In the genomic region with DNA sequence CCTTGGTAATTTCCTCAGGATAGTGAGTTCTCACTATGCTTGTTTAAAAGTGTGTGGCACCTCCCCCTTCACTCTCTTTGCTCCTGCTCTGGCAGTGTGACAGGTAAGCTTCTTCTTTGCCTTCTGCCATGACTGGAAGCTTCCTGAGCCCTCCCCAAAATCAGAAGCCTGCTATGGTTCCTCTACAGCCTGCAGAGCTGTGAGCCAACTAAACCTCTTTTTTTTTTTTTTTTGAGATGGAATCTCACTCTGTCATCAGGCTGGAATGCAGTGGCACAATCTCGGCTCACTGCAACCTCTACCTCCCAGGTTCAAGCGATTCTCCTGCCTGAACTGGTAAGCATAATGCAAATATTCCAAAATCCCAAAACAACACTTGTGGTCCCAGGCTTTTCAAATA, we compare ENCODE assay signal across 11 cellular contexts.
DNase-seq lines count a peak whose midpoint lies in the region; ATAC-seq and TF ChIP-seq lines count a peak whose summit lies in the region.
"Had no signal": no experiment of that assay in that cellular context is flagged by ENCODE, and none has a peak within 500 bp of the region (broad histone marks: within the 10 kb centered on the region; RNA-seq: fewer than 3 reads in every experiment).

No MANE protein-coding gene starts in this region.

- peak overlapping the region; percentile 60 for H3K27ac Mint-ChIP-seq in GM23338
- H3K27ac Mint-ChIP-seq in WTC11 = no peak overlapping the region

- no peaks in the 10 kb centered on the region for H3K9me2 ChIP-seq in GM23338 (ENCODE audit: insufficient read depth)

- H2AFZ ChIP-seq in GM23338 = no peak overlapping the region
- H2AFZ ChIP-seq in trophoblast cell (ENCODE audit: insufficient read depth, low read length, poor library complexity) = no peak overlapping the region

- H3K4me2 ChIP-seq in GM23338 (no peak overlapping the region), trophoblast cell (ENCODE audit: low read length) (peak overlapping the region; percentile 46)

- CTCF ChIA-PET in WTC11 (lab: Charles Lee) = interaction anchor here (0.7 kb wide), 1 partner anchor 148 kb away, joined by 4 read pairs; no protein-coding TSS in a partner anchor

- no peaks in the 10 kb centered on the region for H3F3A ChIP-seq in GM23338 (replicated peaks; ENCODE audit: low read depth)

- H3K36me3 Mint-ChIP-seq in GM23338 (ENCODE audit: low read depth) = no peaks in the 10 kb centered on the region
- H3K36me3 Mint-ChIP-seq in WTC11 = no peaks in the 10 kb centered on the region

- H2BK120ac ChIP-seq in trophoblast cell (ENCODE audit: insufficient read depth, low read length, poor library complexity) = peak overlapping the region; percentile 97

- peaks cover 5% of the 10 kb centered on the region for H3K27me3 Mint-ChIP-seq in GM23338 (ENCODE audit: insufficient read depth, low read depth, poor library complexity)
- H3K27me3 Mint-ChIP-seq in WTC11 (ENCODE audit: low read depth) = no peaks in the 10 kb centered on the region

- POLR2A ChIA-PET in WTC11 (lab: Charles Lee) = interaction anchor here (0.7 kb wide), 1 partner anchor 80 kb away, joined by 3 read pairs; a partner anchor contains a TSS

- no peak overlapping the region for H4K12ac ChIP-seq in trophoblast cell (ENCODE audit: low read depth, low read length)

- H3K79me2 ChIP-seq in GM23338 (replicated peaks; ENCODE audit: insufficient read depth) (no peaks in the 10 kb centered on the region), trophoblast cell (ENCODE audit: control insufficient read depth, insufficient read depth, low read length, poor library complexity) (peaks cover 2% of the 10 kb centered on the region)

- no peaks in the 10 kb centered on the region for H4K20me1 ChIP-seq in GM23338 (replicated peaks; ENCODE audit: insufficient read depth)

- H2AK5ac ChIP-seq in trophoblast cell (ENCODE audit: low read length) = no peak overlapping the region

- H3K9me3 Mint-ChIP-seq in GM23338 (no peaks in the 10 kb centered on the region), WTC11 (no peaks in the 10 kb centered on the region)
- H3K9me3 Mint-ChIP-seq: neural crest cell had no signal

- ATAC-seq in GM23338 = peak; percentile 64
- peak; percentile 61 for ATAC-seq in WTC11
- ATAC-seq in HG02571 (IDR thresholded peaks at IDR 0.05; ENCODE audit: unreplicated experiment) = no peak
- no peak for ATAC-seq in GM21360 (IDR thresholded peaks at IDR 0.05; ENCODE audit: unreplicated experiment)

- H3K9ac ChIP-seq in trophoblast cell (ENCODE audit: low read length) = no peak overlapping the region

- H3K27ac ChIP-seq in GM23338 (ENCODE audit: low read depth) (no peak overlapping the region), trophoblast cell (ENCODE audit: low read depth, low read length) (peak overlapping the region; percentile 76)

- no peak overlapping the region for H3K14ac ChIP-seq in trophoblast cell (ENCODE audit: low read length)

- DNase-seq in GM23338 (ENCODE audit: low spot score) (peak; percentile 27), WTC11 (ENCODE audit: low spot score) (no peak), fibroblast of pulmonary artery (ENCODE audit: low read depth) (peak; percentile 36), trophoblast cell (peak; percentile 35 to 67), NCI-H2107 treated with DMSO at 0.1 percent for 48 hours (lab: John Stamatoyannopoulos, UW; ENCODE audit: unreplicated experiment) (no peak), NAMALWA (ENCODE audit: low spot score) (no peak)
- DNase-seq: activated naive CD4-positive, alpha-beta T cell treated with Interleukin-2 at 50 U/mL for 16 hours; left cardiac atrium had no signal

- peak overlapping the region; percentile 25 for H2BK5ac ChIP-seq in trophoblast cell (ENCODE audit: low read depth, low read length, poor library complexity)

- WGBS in trophoblast cell (ENCODE audit: extremely low coverage, insufficient coverage, insufficient read length) = no CpG with 5 or more reads among the region's 2 CpGs

- H4K8ac ChIP-seq in trophoblast cell (ENCODE audit: low read depth, low read length) = no peak overlapping the region

- TF ChIP-seq CTCF in GM23338 (conservative IDR thresholded peaks at IDR 0.05; ENCODE audit: low read depth in 2 of 2) = no peak
- no peak for TF ChIP-seq CTCF in WTC11 (IDR thresholded peaks at IDR 0.05)
- TF ChIP-seq CTCF in fibroblast of pulmonary artery (IDR thresholded peaks at IDR 0.05; ENCODE audit: low read length, missing control alignments) = no peak

- no peaks in the 10 kb centered on the region for H3K36me3 ChIP-seq in GM23338 (ENCODE audit: insufficient read depth)
- no peaks in the 10 kb centered on the region for H3K36me3 ChIP-seq in trophoblast cell (ENCODE audit: control insufficient read depth in 1 of 2, insufficient read depth in 2 of 2, low read length in 2 of 2)

- H3K9me3 ChIP-seq in trophoblast cell (ENCODE audit: insufficient read depth, low read depth, low read length) = no peaks in the 10 kb centered on the region

- H4K91ac ChIP-seq in trophoblast cell (ENCODE audit: low read depth, low read length) = peak overlapping the region; percentile 45

- no peak overlapping the region for H3K4ac ChIP-seq in trophoblast cell (ENCODE audit: low read depth, low read length)

- peak overlapping the region; percentile 3 for H2BK12ac ChIP-seq in trophoblast cell (ENCODE audit: low read length)

- H3K4me1 ChIP-seq in GM23338 (ENCODE audit: insufficient read depth) = peaks cover 2% of the 10 kb centered on the region
- H3K4me1 ChIP-seq in trophoblast cell (ENCODE audit: control insufficient read depth in 1 of 2, insufficient read depth in 2 of 2, low read length in 2 of 2) = peaks cover 35 to 37% of the 10 kb centered on the region in 2 experiments

- no peak overlapping the region for H3K18ac ChIP-seq in trophoblast cell (ENCODE audit: low read length)

- no peak overlapping the region for H3K23ac ChIP-seq in trophoblast cell (ENCODE audit: low read length)

- peaks cover 37% of the 10 kb centered on the region for H3K79me1 ChIP-seq in trophoblast cell (ENCODE audit: low read length)

- no peaks in the 10 kb centered on the region for H3K27me3 ChIP-seq in GM23338 (ENCODE audit: insufficient read depth)
- H3K27me3 ChIP-seq in trophoblast cell (ENCODE audit: insufficient read depth, low read length) = no peaks in the 10 kb centered on the region

- H3K4me3 Mint-ChIP-seq in GM23338 (no peak overlapping the region), WTC11 (no peak overlapping the region)
- H3K4me3 Mint-ChIP-seq: neural crest cell had no signal

- peaks cover 18% of the 10 kb centered on the region for H3K4me1 Mint-ChIP-seq in GM23338
- H3K4me1 Mint-ChIP-seq in WTC11 = peaks cover 24% of the 10 kb centered on the region

- H3K4me3 ChIP-seq in GM23338 (no peak overlapping the region), fibroblast of pulmonary artery (replicated peaks; ENCODE audit: low read depth, low read length) (no peak overlapping the region), trophoblast cell (ENCODE audit: low read depth, low read length) (no peak overlapping the region)

TF ChIP-seq in GM23338, 12 proteins besides CTCF, POLR2A, EP300 and RAD21 (continues in another document):
- TF ChIP-seq, protein P1, sequence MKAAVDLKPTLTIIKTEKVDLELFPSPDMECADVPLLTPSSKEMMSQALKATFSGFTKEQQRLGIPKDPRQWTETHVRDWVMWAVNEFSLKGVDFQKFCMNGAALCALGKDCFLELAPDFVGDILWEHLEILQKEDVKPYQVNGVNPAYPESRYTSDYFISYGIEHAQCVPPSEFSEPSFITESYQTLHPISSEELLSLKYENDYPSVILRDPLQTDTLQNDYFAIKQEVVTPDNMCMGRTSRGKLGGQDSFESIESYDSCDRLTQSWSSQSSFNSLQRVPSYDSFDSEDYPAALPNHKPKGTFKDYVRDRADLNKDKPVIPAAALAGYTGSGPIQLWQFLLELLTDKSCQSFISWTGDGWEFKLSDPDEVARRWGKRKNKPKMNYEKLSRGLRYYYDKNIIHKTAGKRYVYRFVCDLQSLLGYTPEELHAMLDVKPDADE (IDR thresholded peaks at IDR 0.05) = no peak

TF ChIP-seq in WTC11, 78 proteins besides CTCF, POLR2A, EP300 and RAD21:
- no peak for TF ChIP-seq FOXJ3 (CRISPR knock-in tag; IDR thresholded peaks at IDR 0.05; ENCODE audit: borderline replicate concordance)
- TF ChIP-seq HMGA2 (CRISPR knock-in tag; IDR thresholded peaks at IDR 0.05) = no peak
- TF ChIP-seq NR2C2 (CRISPR knock-in tag; IDR thresholded peaks at IDR 0.05) = no peak
- TF ChIP-seq, protein P2, sequence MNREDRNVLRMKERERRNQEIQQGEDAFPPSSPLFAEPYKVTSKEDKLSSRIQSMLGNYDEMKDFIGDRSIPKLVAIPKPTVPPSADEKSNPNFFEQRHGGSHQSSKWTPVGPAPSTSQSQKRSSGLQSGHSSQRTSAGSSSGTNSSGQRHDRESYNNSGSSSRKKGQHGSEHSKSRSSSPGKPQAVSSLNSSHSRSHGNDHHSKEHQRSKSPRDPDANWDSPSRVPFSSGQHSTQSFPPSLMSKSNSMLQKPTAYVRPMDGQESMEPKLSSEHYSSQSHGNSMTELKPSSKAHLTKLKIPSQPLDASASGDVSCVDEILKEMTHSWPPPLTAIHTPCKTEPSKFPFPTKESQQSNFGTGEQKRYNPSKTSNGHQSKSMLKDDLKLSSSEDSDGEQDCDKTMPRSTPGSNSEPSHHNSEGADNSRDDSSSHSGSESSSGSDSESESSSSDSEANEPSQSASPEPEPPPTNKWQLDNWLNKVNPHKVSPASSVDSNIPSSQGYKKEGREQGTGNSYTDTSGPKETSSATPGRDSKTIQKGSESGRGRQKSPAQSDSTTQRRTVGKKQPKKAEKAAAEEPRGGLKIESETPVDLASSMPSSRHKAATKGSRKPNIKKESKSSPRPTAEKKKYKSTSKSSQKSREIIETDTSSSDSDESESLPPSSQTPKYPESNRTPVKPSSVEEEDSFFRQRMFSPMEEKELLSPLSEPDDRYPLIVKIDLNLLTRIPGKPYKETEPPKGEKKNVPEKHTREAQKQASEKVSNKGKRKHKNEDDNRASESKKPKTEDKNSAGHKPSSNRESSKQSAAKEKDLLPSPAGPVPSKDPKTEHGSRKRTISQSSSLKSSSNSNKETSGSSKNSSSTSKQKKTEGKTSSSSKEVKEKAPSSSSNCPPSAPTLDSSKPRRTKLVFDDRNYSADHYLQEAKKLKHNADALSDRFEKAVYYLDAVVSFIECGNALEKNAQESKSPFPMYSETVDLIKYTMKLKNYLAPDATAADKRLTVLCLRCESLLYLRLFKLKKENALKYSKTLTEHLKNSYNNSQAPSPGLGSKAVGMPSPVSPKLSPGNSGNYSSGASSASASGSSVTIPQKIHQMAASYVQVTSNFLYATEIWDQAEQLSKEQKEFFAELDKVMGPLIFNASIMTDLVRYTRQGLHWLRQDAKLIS (CRISPR knock-in tag; IDR thresholded peaks at IDR 0.05; ENCODE audit: borderline replicate concordance) = no peak
- TF ChIP-seq CREB1 (CRISPR knock-in tag; IDR thresholded peaks at IDR 0.05) = no peak
- no peak for TF ChIP-seq FOXP1 (CRISPR knock-in tag; IDR thresholded peaks at IDR 0.05; ENCODE audit: borderline replicate concordance)
TF ChIP-seq in WTC11: peak in this region for 0.

Comparison
In these comparisons a context has a peak if more than half of its experiments do, and no peak if none do; other contexts are left out.
1. ATAC-seq: peak in GM23338 (single experiment) and WTC11 (single experiment); none in HG02571 (single experiment) and GM21360 (single experiment).
2. DNase-seq: peak in GM23338 (single experiment), fibroblast of pulmonary artery (single experiment) and trophoblast cell (2 of 2); none in WTC11 (single experiment), NCI-H2107 treated with DMSO at 0.1 percent for 48 hours (single experiment) and NAMALWA (single experiment).